Comparison of ENCODE assay signal across 1 cellular context in genomic region chr3:171447579-171447891, GRCh38. TPM values are rescaled to one million over a fixed set of nuclear protein-coding genes. Genes with fewer than 3 reads are reported as not detected.
"Had no signal": no experiment of that assay in that cellular context is flagged by ENCODE, and none has a peak within 500 bp of the region (broad histone marks: within the 10 kb centered on the region; RNA-seq: fewer than 3 reads in every experiment).

No MANE protein-coding gene starts in this region.

RNA-seq across cellular contexts. Expression of gene TNIK, which starts 12.7 kb away (rescaled TPM):
- total RNA-seq: OCI-LY7 had no signal
